Comparison of ENCODE assay signal across 5 cellular contexts in genomic region chr12:62806437-62806836, GRCh38.
DNase-seq lines count a peak whose midpoint lies in the region; ATAC-seq, FAIRE-seq and TF ChIP-seq lines count a peak whose summit lies in the region.
"Not testable (repeated sequence)": the region's sequence is repeated elsewhere in the genome, so short reads cannot be mapped to it uniquely, and the experiment has no call there.

No MANE protein-coding gene starts in this region.

- H3K36me3 Mint-ChIP-seq in CD4-positive, CD25-positive, alpha-beta regulatory T cell; type B pancreatic cell: not testable (repeated sequence)
- H3K36me3 Mint-ChIP-seq in endodermal cell (ENCODE audit: low read depth) = peaks cover 15% of the 10 kb centered on the region

- SMC1A ChIA-PET in GM12878 (lab: Charles Lee; ENCODE audit: uncharacterized antibody, unreplicated experiment) = interaction anchor here (2.1 kb wide), 1 partner anchor 368 kb away, joined by 7 read pairs; no protein-coding TSS in a partner anchor

- not testable (repeated sequence) for FAIRE-seq in GM12878 (lab: Jason Lieb, UNC)

- POLR2A ChIA-PET in GM12878 (lab: Charles Lee) = not testable (repeated sequence)

- 36% methylated on average over 5 of the region's 5 CpGs for WGBS in GM12878 (ENCODE audit: insufficient coverage, insufficient replicate concordance, low lambda C conversion rate, missing lambda C conversion rate)
- 95 to 98% methylated on average over 4 to 5 of the region's 5 CpGs for WGBS in endodermal cell (ENCODE audit: insufficient coverage in 1 of 2, insufficient read length in 1 of 2), 2 experiments

- not testable (repeated sequence) for H3K4me2 ChIP-seq in GM12878 (ENCODE audit: control insufficient read depth, insufficient read depth)

- not testable (repeated sequence) for H4K20me1 ChIP-seq in GM12878 (ENCODE audit: control insufficient read depth, insufficient read depth)

- RAD21 ChIA-PET in GM12878 (lab: Charles Lee; ENCODE audit: unreplicated experiment) = not testable (repeated sequence)

- not testable (repeated sequence) for H3K27ac ChIP-seq in CD4-positive, CD25-positive, alpha-beta regulatory T cell (ENCODE audit: insufficient read depth, low read length, poor library complexity, severe bottlenecking); GM12878 (ENCODE audit: control insufficient read depth, insufficient read depth); endodermal cell (ENCODE audit: low read depth, low read length)

- ATAC-seq in CD4-positive, CD25-positive, alpha-beta regulatory T cell (ENCODE audit: low read depth in 2 of 2) = not testable (repeated sequence)
- peak; percentile 20; the same call in 2 of the 3 replicates for ATAC-seq in GM12878

- not testable (repeated sequence) for H3K27me3 ChIP-seq in CD4-positive, CD25-positive, alpha-beta regulatory T cell (ENCODE audit: control insufficient read depth, insufficient read depth, low read length); GM12878 (replicated peaks in 1 of 2; ENCODE audit: control insufficient read depth in 2 of 2, insufficient read depth in 2 of 2, low read length in 1 of 2); endodermal cell (ENCODE audit: control insufficient read depth, insufficient read depth, low read length, poor library complexity, severe bottlenecking)

- H3K4me1 Mint-ChIP-seq in CD4-positive, CD25-positive, alpha-beta regulatory T cell; endodermal cell: not testable (repeated sequence)
- peaks cover 12% of the 10 kb centered on the region for H3K4me1 Mint-ChIP-seq in type B pancreatic cell (ENCODE audit: unreplicated experiment)

- not testable (repeated sequence) for TF ChIP-seq CTCF in GM12878 (IDR thresholded peaks at IDR 0.05 in 2 of 3, conservative IDR thresholded peaks at IDR 0.05 in 1 of 3; ENCODE audit: control insufficient read depth in 2 of 3, extremely low read depth in 1 of 3, insufficient read depth in 1 of 3, low read depth in 3 of 3, low read length in 3 of 3); endodermal cell (conservative IDR thresholded peaks at IDR 0.05); type B pancreatic cell (conservative IDR thresholded peaks at IDR 0.05)

- peaks cover 12% of the 10 kb centered on the region for H3K27me3 Mint-ChIP-seq in CD4-positive, CD25-positive, alpha-beta regulatory T cell
- H3K27me3 Mint-ChIP-seq in endodermal cell (ENCODE audit: insufficient read depth); type B pancreatic cell: not testable (repeated sequence)

- H3K9me3 Mint-ChIP-seq in CD4-positive, CD25-positive, alpha-beta regulatory T cell; endodermal cell; type B pancreatic cell: not testable (repeated sequence)

- H2AFZ ChIP-seq in GM12878 (ENCODE audit: control insufficient read depth, low read depth, low read length) = not testable (repeated sequence)

- not testable (repeated sequence) for H3K4me3 Mint-ChIP-seq in CD4-positive, CD25-positive, alpha-beta regulatory T cell; endodermal cell; type B pancreatic cell

- not testable (repeated sequence) for H3K79me2 ChIP-seq in GM12878 (ENCODE audit: control insufficient read depth, insufficient read depth, low read length)

- not testable (repeated sequence) for BruUV-seq in GM12878 (replicated peaks; lab: Mats Ljungman, UMichigan)

- not testable (repeated sequence) for H3K4me3 ChIP-seq in CD4-positive, CD25-positive, alpha-beta regulatory T cell (ENCODE audit: low read depth, low read length); GM12878; endodermal cell (ENCODE audit: low read length)

- DNase-seq in CD4-positive, CD25-positive, alpha-beta regulatory T cell; GM12878 (ENCODE audit: low read depth, low spot score); type B pancreatic cell (ENCODE audit: extremely low spot score, unreplicated experiment): not testable (repeated sequence)
- DNase-seq in OCI-M1 (lab: John Stamatoyannopoulos, UW) (peak; percentile 37), endodermal cell (peak; percentile 29)

- not testable (repeated sequence) for TF ChIP-seq EP300 in GM12878 (IDR thresholded peaks at IDR 0.05; ENCODE audit: borderline replicate concordance in 1 of 2, control insufficient read depth in 1 of 2, low read depth in 2 of 2, low read length in 2 of 2)

- H3K4me1 ChIP-seq in CD4-positive, CD25-positive, alpha-beta regulatory T cell (ENCODE audit: control insufficient read depth, insufficient read depth, low read length, poor library complexity, severe bottlenecking); endodermal cell (ENCODE audit: control insufficient read depth, insufficient read depth, low read length): not testable (repeated sequence)
- peaks cover 12% of the 10 kb centered on the region; the same call in 1 of the 2 replicates for H3K4me1 ChIP-seq in GM12878 (ENCODE audit: control insufficient read depth, insufficient read depth, low read length)

- TF ChIP-seq RAD21 in GM12878 (IDR thresholded peaks at IDR 0.05; ENCODE audit: insufficient read depth, low read depth, low read length) = not testable (repeated sequence)

- not testable (repeated sequence) for TF ChIP-seq POLR2A in GM12878 (IDR thresholded peaks at IDR 0.05; ENCODE audit: low read depth, low read length)

- not testable (repeated sequence) for H3K9me3 ChIP-seq in CD4-positive, CD25-positive, alpha-beta regulatory T cell (ENCODE audit: control insufficient read depth in 2 of 2, low read length in 2 of 2); GM12878 (replicated peaks; ENCODE audit: control insufficient read depth, insufficient read depth, low read length); endodermal cell (ENCODE audit: control insufficient read depth, low read length)

- intact Hi-C loops in GM12878 (cut with micrococcal nuclease; ENCODE audit: unreplicated experiment) = loop anchor here (10.0 kb wide), 1 partner anchor 542 kb away; the partner anchor contains the start of gene USP15

- H3K9ac ChIP-seq in GM12878 (ENCODE audit: control insufficient read depth, insufficient read depth, low read length); endodermal cell (ENCODE audit: extremely low read depth, low read length, poor library complexity, severe bottlenecking): not testable (repeated sequence)

- H3K36me3 ChIP-seq in CD4-positive, CD25-positive, alpha-beta regulatory T cell (ENCODE audit: control insufficient read depth, insufficient read depth, low read length); GM12878 (ENCODE audit: control insufficient read depth in 2 of 2, insufficient read depth in 2 of 2, low read length in 1 of 2); endodermal cell (ENCODE audit: control insufficient read depth, insufficient read depth, low read length): not testable (repeated sequence)

- peak overlapping the region in 2 of 3 donors; percentile 6 to 16 for H3K27ac Mint-ChIP-seq in CD4-positive, CD25-positive, alpha-beta regulatory T cell
- H3K27ac Mint-ChIP-seq in endodermal cell = not testable (repeated sequence)
- peak overlapping the region; percentile 4 for H3K27ac Mint-ChIP-seq in type B pancreatic cell

- in situ Hi-C loops in GM12878 (cut with MboI) = not testable (repeated sequence)

- CTCF ChIA-PET in GM12878 (lab: Yijun Ruan, JAX) = interaction anchor here (1.0 kb wide), 1 partner anchor 371 kb away, joined by 3 read pairs; no protein-coding TSS in a partner anchor
